21 cellular contexts compared by ENCODE assay signal in the genomic region with DNA sequence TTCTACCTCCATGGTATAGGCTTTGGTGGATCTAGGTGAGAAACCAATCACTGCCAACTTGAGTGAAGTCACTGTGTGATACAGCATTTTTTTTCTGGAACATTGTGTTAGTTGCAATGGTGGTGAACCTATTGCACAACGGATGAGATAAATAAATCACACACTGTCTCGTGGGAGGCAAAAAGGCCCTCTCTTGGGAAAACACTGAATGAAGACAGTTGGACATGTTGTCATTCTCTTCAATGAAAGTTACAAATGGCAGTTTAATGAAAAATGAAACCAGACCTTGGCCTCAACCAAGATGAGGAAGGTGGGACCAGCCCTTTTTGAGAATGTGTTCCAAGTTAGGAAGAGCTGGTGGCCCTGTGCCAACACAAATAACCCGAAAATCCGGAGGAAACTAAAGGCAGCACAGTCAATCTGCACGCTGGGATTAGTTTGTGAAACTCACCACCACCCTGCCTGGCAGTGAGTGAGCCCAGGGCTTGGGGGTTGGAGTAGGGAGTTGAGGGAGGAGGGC. TPM values are rescaled to one million over a fixed set of nuclear protein-coding genes. Genes with fewer than 3 reads are reported as not detected.
A peak's percentile ranks its signal among the peaks of the same experiment; 100 is the strongest.
DNase-seq lines count a peak whose midpoint lies in the region; ATAC-seq, FAIRE-seq and TF ChIP-seq lines count a peak whose summit lies in the region.
"Had no signal": no experiment of that assay in that cellular context is flagged by ENCODE, and none has a peak within 500 bp of the region (broad histone marks: within the 10 kb centered on the region; RNA-seq: fewer than 3 reads in every experiment).

No MANE protein-coding gene starts in this region.

- no TSS peak for BruUV-seq in HepG2 (replicated peaks; lab: Mats Ljungman, UMichigan)

- H3K27me3 Mint-ChIP-seq in T-cell: peaks cover 25 to 29% of the 10 kb centered on the region in 2 donors

- no peak for TF ChIP-seq RAD21 in HepG2 (CRISPR knock-in tag; IDR thresholded peaks at IDR 0.05)

- no peak overlapping the region for H3K4me2 ChIP-seq in HepG2 (ENCODE audit: low read depth, low read length)

- no peak overlapping the region for H2AFZ ChIP-seq in HepG2 (ENCODE audit: low read length)

- TF ChIP-seq EP300 in HepG2 (IDR thresholded peaks at IDR 0.05; ENCODE audit: low read depth in 2 of 2, low read length in 2 of 2): no peak
- TF ChIP-seq EP300 in HepG2 (CRISPR knock-in tag; IDR thresholded peaks at IDR 0.05; ENCODE audit: borderline replicate concordance): no peak

- H3K27me3 ChIP-seq in HepG2 (ENCODE audit: control insufficient read depth in 1 of 2, insufficient read depth in 2 of 2, low read length in 2 of 2) (no peaks in the 10 kb centered on the region), small intestine (ENCODE audit: control insufficient read depth in 2 of 2, insufficient read depth in 2 of 2, low read length in 2 of 2) (peaks cover 0 to under 1% of the 10 kb centered on the region in 2 donors)

- WGBS in HepG2 (ENCODE audit: low lambda C conversion rate): 0% methylated on average over 4 of the region's 5 CpGs
- WGBS in small intestine, 3 donors: 31 to 42% (median 40%) methylated on average over 5 of the region's 5 CpGs

- in situ Hi-C loops in HepG2 (cut with HindIII; ENCODE audit: extremely low pct_ligation_motif_present, low pct_unique_long_range_greater_than_20kb): no loop called here

- TF ChIP-seq CTCF in AG10803 (conservative IDR thresholded peaks at IDR 0.05; ENCODE audit: low read length): no peak
- TF ChIP-seq CTCF in HepG2 (CRISPR knock-in tag; IDR thresholded peaks at IDR 0.05): no peak

- H3K9me3 Mint-ChIP-seq in T-cell: no peaks in the 10 kb centered on the region
- H3K9me3 Mint-ChIP-seq: activated T-cell treated with anti-CD3 and anti-CD28 coated beads, Interleukin-2, amount 50 U/mL, for 4 hours; immature natural killer cell had no signal

- intact Hi-C loops in HepG2 (cut with micrococcal nuclease; ENCODE audit: unreplicated experiment): no loop called here

- H3K27ac Mint-ChIP-seq in T-cell: no peak overlapping the region
- H3K27ac Mint-ChIP-seq: immature natural killer cell had no signal

- H3K36me3 ChIP-seq in HepG2 (replicated peaks in 1 of 2; ENCODE audit: control insufficient read depth in 1 of 2, insufficient read depth in 2 of 2, low read length in 2 of 2) (no peaks in the 10 kb centered on the region), small intestine (ENCODE audit: control insufficient read depth in 2 of 2, insufficient read depth in 2 of 2, low read length in 2 of 2) (no peaks in the 10 kb centered on the region)
- H3K36me3 ChIP-seq: BE2C, neutrophil had no signal

- no peak for FAIRE-seq in HepG2 (lab: Jason Lieb, UNC)
- no peak for FAIRE-seq in small intestine (lab: Jason Lieb, UNC)

- H3K4me3 ChIP-seq in AG10803 (ENCODE audit: low read length): no peak overlapping the region
- no peak overlapping the region for H3K4me3 ChIP-seq in HepG2 (replicated peaks in 1 of 3; ENCODE audit: insufficient read depth in 1 of 3, low read depth in 2 of 3, low read length in 3 of 3)
- H3K4me3 ChIP-seq in small intestine (ENCODE audit: low read depth in 1 of 2, low read length in 2 of 2): no peak overlapping the region
- H3K4me3 ChIP-seq: dorsolateral prefrontal cortex had no signal

- POLR2A ChIA-PET in HepG2 (lab: Yijun Ruan, JAX): no interaction called here
- POLR2A ChIA-PET in T-cell (lab: Charles Lee): no interaction called here

- peaks cover 0 to 2% (median 0%) of the 10 kb centered on the region in 3 donors for H3K4me1 Mint-ChIP-seq in T-cell
- H3K4me1 Mint-ChIP-seq: immature natural killer cell had no signal

- H3K4me1 ChIP-seq in HepG2 (ENCODE audit: insufficient read depth, low read length) (no peaks in the 10 kb centered on the region), small intestine (ENCODE audit: control insufficient read depth in 2 of 2, insufficient read depth in 1 of 2, low read depth in 1 of 2, low read length in 1 of 2) (no peaks in the 10 kb centered on the region)
- H3K4me1 ChIP-seq: BE2C had no signal

- H3K36me3 Mint-ChIP-seq in T-cell: no peaks in the 10 kb centered on the region
- H3K36me3 Mint-ChIP-seq: immature natural killer cell had no signal

- TF ChIP-seq POLR2A in HepG2 (IDR thresholded peaks at IDR 0.05; ENCODE audit: insufficient read depth in 1 of 2, low read depth in 2 of 2, low read length in 2 of 2): no peak

- H3K9me3 ChIP-seq in HepG2 (ENCODE audit: low read length) (no peaks in the 10 kb centered on the region), small intestine (ENCODE audit: control insufficient read depth, low read depth) (no peaks in the 10 kb centered on the region)
- H3K9me3 ChIP-seq: BE2C, neutrophil had no signal

- no peaks in the 10 kb centered on the region for H3K79me2 ChIP-seq in HepG2 (ENCODE audit: insufficient read depth, low read length)

- CTCF ChIA-PET in HepG2 (lab: Yijun Ruan, JAX; ENCODE audit: low intra/inter-chr PET ratio, low total read pairs) (no interaction called here), T-cell (lab: Charles Lee) (no interaction called here)

- no peak overlapping the region for H3K9ac ChIP-seq in HepG2 (ENCODE audit: insufficient read depth, low read depth, low read length)

- DNase-seq in AG10803 (ENCODE audit: low read depth): peak; percentile 0
- DNase-seq in NCI-H226: peak; percentile 46
- peak; percentile 18 for DNase-seq in dermis blood vessel endothelial cell
- DNase-seq in HepG2 (ENCODE audit: low spot score): no peak
- DNase-seq in T-cell: no peak
- no peak for DNase-seq in small intestine
- DNase-seq: activated CD4-positive, alpha-beta T cell treated with anti-CD3 and anti-CD28 coated beads for 4 hours; activated T-cell treated with anti-CD3 and anti-CD28 coated beads, Interleukin-2, amount 50 U/mL, for 4 hours; BE2C; DMS79; dorsolateral prefrontal cortex; foreskin melanocyte; HCEC 1CT; immature natural killer cell; midbrain; NCI-H2081; NCI-H774; T1000 had no signal

- H3K27ac ChIP-seq in HepG2 (ENCODE audit: extremely low read length, insufficient read depth, low read length): no peak overlapping the region
- H3K27ac ChIP-seq in small intestine (ENCODE audit: low read depth in 1 of 2, low read length in 1 of 2): no peak overlapping the region
- H3K27ac ChIP-seq: dorsolateral prefrontal cortex, neutrophil had no signal

- H4K20me1 ChIP-seq in HepG2 (ENCODE audit: insufficient read depth, low read length): no peaks in the 10 kb centered on the region

- no peak overlapping the region for H3K4me3 Mint-ChIP-seq in T-cell
- H3K4me3 Mint-ChIP-seq: activated T-cell treated with anti-CD3 and anti-CD28 coated beads, Interleukin-2, amount 50 U/mL, for 4 hours; immature natural killer cell had no signal

- ATAC-seq in HepG2: no peak
- no peak for ATAC-seq in GM19351 (IDR thresholded peaks at IDR 0.05; ENCODE audit: unreplicated experiment)
- no peak for ATAC-seq in GM21723 (IDR thresholded peaks at IDR 0.05; ENCODE audit: unreplicated experiment)
- no peak for ATAC-seq in T-cell (replicated peaks in 1 of 4)
- ATAC-seq: activated T-cell treated with anti-CD3 and anti-CD28 coated beads, Interleukin-2, amount 50 U/mL, for 4 hours had no signal

TF ChIP-seq in HepG2, 621 proteins besides CTCF, POLR2A, EP300 and RAD21:
- TF ChIP-seq ETV5 (CRISPR knock-in tag; IDR thresholded peaks at IDR 0.05; ENCODE audit: borderline replicate concordance) (no peak), TEAD2 (CRISPR knock-in tag; IDR thresholded peaks at IDR 0.05) (no peak), ZNF75D (CRISPR knock-in tag; IDR thresholded peaks at IDR 0.05; ENCODE audit: borderline replicate concordance) (no peak), CEBPB (IDR thresholded peaks at IDR 0.05; ENCODE audit: borderline replicate concordance, low read depth, low read length) (peak; percentile 11; the same call in 1 of the 2 replicates), ZNF547 (CRISPR knock-in tag; IDR thresholded peaks at IDR 0.05) (no peak)

RNA-seq across cellular contexts. Expression of gene ADGRG2, which starts 5.4 kb away (rescaled TPM):
- not detected in 2 replicates for total RNA-seq in dermis blood vessel endothelial cell
- not detected in 2 replicates for total RNA-seq in HepG2 (2016; rRNA removed; fragmentation: Illumina TruSeq; extraction: Trizol)
- not detected in 2 replicates for total RNA-seq in HepG2 (2016; cell fraction: cytosol; rRNA removed; fragmentation: Illumina TruSeq; extraction: Trizol; ENCODE audit: low read depth)
- total RNA-seq in HepG2 (2016; cell fraction: insoluble cytoplasmic fraction; rRNA removed; fragmentation: Illumina TruSeq; extraction: Trizol): not detected in 2 replicates
- not detected in 2 replicates for total RNA-seq in HepG2 (2016; cell fraction: membrane; rRNA removed; fragmentation: Illumina TruSeq; extraction: Trizol)
- total RNA-seq in HepG2 (2016; cell fraction: nucleus; rRNA removed; fragmentation: Illumina TruSeq; extraction: Trizol): not detected in 2 replicates
- not detected in 2 replicates for polyA plus RNA-seq in HepG2 (2011; rRNA removed)
- polyA plus RNA-seq in HepG2 (2011; cell fraction: cytosol; rRNA removed): not detected in 2 replicates
- polyA plus RNA-seq in HepG2 (2011; cell fraction: nucleus; rRNA removed): not detected in 2 replicates
- polyA plus RNA-seq in HepG2 (2012): 0.05 TPM in 1 of 2 replicates, not detected in the other
- not detected in 2 replicates for polyA plus RNA-seq in HepG2 (2016; cell fraction: cytosol; fragmentation: Illumina TruSeq; extraction: Trizol; ENCODE audit: low read depth)
- polyA plus RNA-seq in HepG2 (2016; cell fraction: insoluble cytoplasmic fraction; fragmentation: Illumina TruSeq; extraction: Trizol; ENCODE audit: low read depth): not detected in 2 replicates
- polyA plus RNA-seq in HepG2 (2016; cell fraction: membrane; fragmentation: Illumina TruSeq; extraction: Trizol; ENCODE audit: low read depth): not detected in 2 replicates
- not detected in 2 replicates for polyA plus RNA-seq in HepG2 (2016; cell fraction: nucleus; fragmentation: Illumina TruSeq; extraction: Trizol; ENCODE audit: insufficient read depth, low read depth)
- 2.8 TPM in 1 of 2 replicates, not detected in the other for polyA minus RNA-seq in HepG2 (2011; rRNA and poly(A)+ RNA removed; ENCODE audit: low replicate concordance)
- polyA minus RNA-seq in HepG2 (2011; cell fraction: cytosol; rRNA and poly(A)+ RNA removed): not detected in 2 replicates
- polyA minus RNA-seq in HepG2 (2011; cell fraction: nucleus; rRNA and poly(A)+ RNA removed): not detected in 2 replicates
- not detected for total RNA-seq in T-cell
- 1 to 10 TPM in 1 of 3 donors, under 1 TPM in 2; under 0.01 to 1.6 (median 0.22) TPM for polyA plus RNA-seq in small intestine
- total RNA-seq: activated T-cell treated with anti-CD3 and anti-CD28 coated beads, Interleukin-2, amount 50 U/mL, for 4 hours had no signal
- polyA plus RNA-seq: immature natural killer cell had no signal

Comparison
In these comparisons a context has a peak if more than half of its experiments do, and no peak if none do; other contexts are left out.
1. DNase-seq: peak in AG10803 (single experiment), NCI-H226 (single experiment) and dermis blood vessel endothelial cell (single experiment); none in HepG2 (single experiment), T-cell (0 of 34) and small intestine (single experiment).